29 cellular contexts compared by ENCODE assay signal in the genomic region with DNA sequence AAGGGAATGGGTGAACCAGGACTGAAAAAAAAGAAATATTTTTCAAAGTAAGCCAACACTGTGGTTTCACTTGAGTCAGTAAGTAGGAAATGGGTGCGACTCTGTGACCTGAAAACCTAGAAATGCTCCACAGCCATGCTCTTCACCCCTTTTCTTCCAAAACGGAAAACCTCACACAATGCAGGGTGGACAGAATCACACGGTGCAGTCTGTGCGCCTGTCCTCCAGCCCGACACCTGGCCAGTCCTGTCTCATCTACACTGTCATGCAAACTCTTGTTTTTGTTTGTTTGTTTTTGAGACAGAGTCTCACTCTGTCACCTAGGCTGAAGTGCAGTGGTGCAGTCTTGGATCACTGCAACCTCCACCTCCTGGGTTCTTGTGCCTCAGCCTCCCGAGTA. TPM values are rescaled to one million over a fixed set of nuclear protein-coding genes. Genes with fewer than 3 reads are reported as not detected.
"Had no signal": no experiment of that assay in that cellular context is flagged by ENCODE, and none has a peak within 500 bp of the region (broad histone marks: within the 10 kb centered on the region; RNA-seq: fewer than 3 reads in every experiment).

No MANE protein-coding gene starts in this region.

- ATAC-seq: foreskin keratinocyte, gastroesophageal sphincter, heart left ventricle, left lobe of liver, natural killer cell, right lobe of liver had no signal

- H3K4me3 ChIP-seq: dorsolateral prefrontal cortex, esophagus muscularis mucosa, gastroesophageal sphincter, heart left ventricle, hepatocyte, lung, ovary, right lobe of liver, stomach, testis, tibial artery, upper lobe of left lung, uterus had no signal

- H3K4me1 Mint-ChIP-seq: memory B cell, natural killer cell had no signal

- H3K36me3 Mint-ChIP-seq: memory B cell, natural killer cell had no signal

- H3K4me3 Mint-ChIP-seq: memory B cell, natural killer cell had no signal

- H3K4me1 ChIP-seq: foreskin keratinocyte, gastroesophageal sphincter, right lobe of liver, testis, tibial artery, uterus had no signal

- H3K27ac Mint-ChIP-seq: memory B cell, natural killer cell had no signal

- H3K36me3 ChIP-seq: esophagus muscularis mucosa, gastroesophageal sphincter, heart left ventricle, ovary, right lobe of liver, stomach, tibial artery, upper lobe of left lung, uterus had no signal

- H3K9me3 Mint-ChIP-seq: memory B cell, natural killer cell had no signal

- H3K9me3 ChIP-seq: esophagus muscularis mucosa, gastroesophageal sphincter, heart left ventricle, ovary, right lobe of liver, stomach, testis, tibial artery, upper lobe of left lung, uterus had no signal

- H3K27me3 ChIP-seq: dorsolateral prefrontal cortex, esophagus muscularis mucosa, foreskin keratinocyte, gastroesophageal sphincter, heart left ventricle, hepatocyte, ovary, right lobe of liver, stomach, testis, tibial artery, upper lobe of left lung, uterus had no signal

- DNase-seq: dorsolateral prefrontal cortex; effector CD4-positive, alpha-beta T cell; foreskin keratinocyte; heart left ventricle; kidney; natural killer cell; occipital lobe; ovary; right lobe of liver; small intestine; stimulated activated CD4-positive, alpha-beta T cell treated with anti-CD3 and anti-CD28 coated beads, Interleukin-12 subunit alpha, Interleukin-12 subunit beta, amount 100 ng/mL, for 4 hours; stimulated activated CD4-positive, alpha-beta T cell treated with anti-CD3 and anti-CD28 coated beads, Interleukin-1b, Interleukin-23, amount 100 ng/mL, for 48 hours; stimulated activated CD4-positive, alpha-beta T cell treated with anti-CD3 and anti-CD28 coated beads, Interleukin-4, amount 100 ng/mL, for 1 hour; stimulated activated CD8-positive, alpha-beta memory T cell treated with anti-CD3 and anti-CD28 coated beads, Interleukin-4, amount 100 ng/mL, for 48 hours; stimulated activated naive CD4-positive, alpha-beta T cell treated with Interleukin-2 at 50 U/mL for 16 hours; stomach; testis; tibial artery; upper lobe of left lung; uterus had no signal

- H3K27ac ChIP-seq: dorsolateral prefrontal cortex, esophagus muscularis mucosa, foreskin keratinocyte, gastroesophageal sphincter, heart left ventricle, hepatocyte, ovary, right lobe of liver, testis, tibial artery, upper lobe of left lung, uterus had no signal

RNA-seq across cellular contexts. Expression of a gene that starts 53.3 kb away (rescaled TPM):
- total RNA-seq: endothelial cell of umbilical vein, foreskin keratinocyte, mononuclear cell, pulmonary artery endothelial cell had no signal
- polyA plus RNA-seq: foreskin keratinocyte had no signal
